8 cellular contexts compared by ENCODE assay signal in genomic region chr16:77971306-77972131, GRCh38. TPM values are rescaled to one million over a fixed set of nuclear protein-coding genes. Genes with fewer than 3 reads are reported as not detected.
A peak's percentile ranks its signal among the peaks of the same experiment; 100 is the strongest.
DNase-seq lines count a peak whose midpoint lies in the region; ATAC-seq and TF ChIP-seq lines count a peak whose summit lies in the region.

No MANE protein-coding gene starts in this region.

- no peaks in the 10 kb centered on the region for H3K27me3 ChIP-seq in neuronal stem cell (ENCODE audit: control insufficient read depth in 3 of 3, insufficient read depth in 3 of 3, low read depth in 1 of 3, low read length in 3 of 3)

- H3K4me3 ChIP-seq in fibroblast of villous mesenchyme (ENCODE audit: low read depth, low read length) (no peak overlapping the region), neuronal stem cell (ENCODE audit: low read length in 2 of 2) (no peak overlapping the region)

- peak; percentile 83 for TF ChIP-seq CTCF in fibroblast of villous mesenchyme (IDR thresholded peaks at IDR 0.05; ENCODE audit: insufficient read depth, low read depth, low read length)

- H3K9ac ChIP-seq in neuronal stem cell (ENCODE audit: low read depth, low read length, poor library complexity): no peak overlapping the region

- peaks cover 6 to 12% of the 10 kb centered on the region in 2 donors for H3K4me1 ChIP-seq in neuronal stem cell (ENCODE audit: control insufficient read depth in 2 of 2, insufficient read depth in 1 of 2, low read depth in 1 of 2, low read length in 2 of 2)

- DNase-seq in AML-193 (lab: John Stamatoyannopoulos, UW) (peak; percentile 42 to 48), HPDE6-E6E7 (ENCODE audit: extremely low spot score) (peak; percentile 34), OCI-M1 (lab: John Stamatoyannopoulos, UW) (peak; percentile 69), fibroblast of villous mesenchyme (ENCODE audit: low read depth) (peak; percentile 85), neuronal stem cell (ENCODE audit: low spot score) (peak; percentile 83), stromal cell of bone marrow (ENCODE audit: low read depth) (peak; percentile 43)
- DNase-seq in activated T-cell treated with anti-CD3 and anti-CD28 coated beads, Interleukin-2, amount 50 U/mL, for 48 hours: peak; percentile 81

- H2AK5ac ChIP-seq in neuronal stem cell (ENCODE audit: low read depth, low read length): no peak overlapping the region

- no peak overlapping the region for H4K8ac ChIP-seq in neuronal stem cell (ENCODE audit: low read depth, low read length)

- peaks cover 0 to 2% of the 10 kb centered on the region in 2 donors for H3K36me3 ChIP-seq in neuronal stem cell (replicated peaks in 1 of 2; ENCODE audit: control insufficient read depth in 2 of 2, insufficient read depth in 2 of 2, low read length in 2 of 2)

- H3K23ac ChIP-seq in neuronal stem cell (ENCODE audit: low read depth, low read length, poor library complexity): no peak overlapping the region

- WGBS in neuronal stem cell (ENCODE audit: extremely low coverage in 2 of 2, insufficient read length in 2 of 2, insufficient replicate concordance in 1 of 2), 2 donors: no CpG with 5 or more reads among the region's 16 CpGs

- H3K9me3 ChIP-seq in neuronal stem cell (replicated peaks in 1 of 2; ENCODE audit: control insufficient read depth in 2 of 2, insufficient read depth in 1 of 2, low read depth in 1 of 2, low read length in 2 of 2): no peaks in the 10 kb centered on the region

- no peak overlapping the region for H3K4ac ChIP-seq in neuronal stem cell (ENCODE audit: low read length)

- H3K4me2 ChIP-seq in neuronal stem cell (ENCODE audit: insufficient read depth, low read length, poor library complexity, severe bottlenecking): no peak overlapping the region

- ATAC-seq in GM18907 (IDR thresholded peaks at IDR 0.05; ENCODE audit: unreplicated experiment): peak; percentile 77

- H2AFZ ChIP-seq in neuronal stem cell (ENCODE audit: low read length): no peak overlapping the region

- no peak overlapping the region for H3K18ac ChIP-seq in neuronal stem cell (ENCODE audit: low read length)

- H3K79me1 ChIP-seq in neuronal stem cell (ENCODE audit: low read depth, low read length): no peaks in the 10 kb centered on the region

- H2BK120ac ChIP-seq in neuronal stem cell (ENCODE audit: low read depth, low read length): no peak overlapping the region

- H2BK5ac ChIP-seq in neuronal stem cell (ENCODE audit: low read length): no peak overlapping the region

- no peak overlapping the region for H3K27ac ChIP-seq in neuronal stem cell (replicated peaks; ENCODE audit: low read length)

- no peak overlapping the region for H3K14ac ChIP-seq in neuronal stem cell (ENCODE audit: low read length)

- no peak overlapping the region for H2BK15ac ChIP-seq in neuronal stem cell (ENCODE audit: low read length)

- no peak overlapping the region for H2BK12ac ChIP-seq in neuronal stem cell (ENCODE audit: low read length)

- no peak overlapping the region for H4K91ac ChIP-seq in neuronal stem cell (ENCODE audit: low read depth, low read length, poor library complexity)

RNA-seq across cellular contexts. Expression of gene CLEC3A, which starts 50.8 kb away (rescaled TPM):
- total RNA-seq in fibroblast of villous mesenchyme: not detected in 2 replicates
- polyA plus RNA-seq in neuronal stem cell (2013, experiment 1 of 2): 0.03 TPM
- polyA plus RNA-seq in neuronal stem cell (2013, experiment 2 of 2): not detected

Comparison
In these comparisons a context has a peak if more than half of its experiments do, and no peak if none do; other contexts are left out.
1. DNase-seq: peak in every context shown above with its lines; median percentile 85 in fibroblast of villous mesenchyme; 83 in neuronal stem cell; 81 in activated T-cell treated with anti-CD3 and anti-CD28 coated beads, Interleukin-2, amount 50 U/mL, for 48 hours; 69 in OCI-M1; 45 in AML-193; 43 in stromal cell of bone marrow; 34 in HPDE6-E6E7.